ENCODE assay signal across 1 cellular context in genomic region chr6:43050981-43051380, GRCh38.
TF ChIP-seq lines count a peak whose summit lies in the region.

No MANE protein-coding gene starts in this region.

TF ChIP-seq in IMR-90, 13 proteins besides CTCF, POLR2A, EP300 and RAD21:
- TF ChIP-seq MXI1 (IDR thresholded peaks at IDR 0.05; ENCODE audit: borderline replicate concordance, low read depth, low read length) = no peak
- no peak for TF ChIP-seq NFE2L2 (IDR thresholded peaks at IDR 0.05; ENCODE audit: low read depth, low read length)
- no peak for TF ChIP-seq BHLHE40 (IDR thresholded peaks at IDR 0.05; ENCODE audit: low read depth, low read length)
- TF ChIP-seq RCOR1 (IDR thresholded peaks at IDR 0.05; ENCODE audit: insufficient replicate concordance, low read length) = no peak
- no peak for TF ChIP-seq MAFK (IDR thresholded peaks at IDR 0.05; ENCODE audit: low read depth, low read length)
- TF ChIP-seq CHD1 (IDR thresholded peaks at IDR 0.05; ENCODE audit: low read depth, low read length) = no peak
- TF ChIP-seq SMC3 (IDR thresholded peaks at IDR 0.05; ENCODE audit: low read depth, low read length) = no peak
- TF ChIP-seq, protein P1, sequence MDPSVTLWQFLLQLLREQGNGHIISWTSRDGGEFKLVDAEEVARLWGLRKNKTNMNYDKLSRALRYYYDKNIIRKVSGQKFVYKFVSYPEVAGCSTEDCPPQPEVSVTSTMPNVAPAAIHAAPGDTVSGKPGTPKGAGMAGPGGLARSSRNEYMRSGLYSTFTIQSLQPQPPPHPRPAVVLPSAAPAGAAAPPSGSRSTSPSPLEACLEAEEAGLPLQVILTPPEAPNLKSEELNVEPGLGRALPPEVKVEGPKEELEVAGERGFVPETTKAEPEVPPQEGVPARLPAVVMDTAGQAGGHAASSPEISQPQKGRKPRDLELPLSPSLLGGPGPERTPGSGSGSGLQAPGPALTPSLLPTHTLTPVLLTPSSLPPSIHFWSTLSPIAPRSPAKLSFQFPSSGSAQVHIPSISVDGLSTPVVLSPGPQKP (IDR thresholded peaks at IDR 0.05; ENCODE audit: borderline replicate concordance, low read depth, low read length) = no peak
- TF ChIP-seq, protein P2, sequence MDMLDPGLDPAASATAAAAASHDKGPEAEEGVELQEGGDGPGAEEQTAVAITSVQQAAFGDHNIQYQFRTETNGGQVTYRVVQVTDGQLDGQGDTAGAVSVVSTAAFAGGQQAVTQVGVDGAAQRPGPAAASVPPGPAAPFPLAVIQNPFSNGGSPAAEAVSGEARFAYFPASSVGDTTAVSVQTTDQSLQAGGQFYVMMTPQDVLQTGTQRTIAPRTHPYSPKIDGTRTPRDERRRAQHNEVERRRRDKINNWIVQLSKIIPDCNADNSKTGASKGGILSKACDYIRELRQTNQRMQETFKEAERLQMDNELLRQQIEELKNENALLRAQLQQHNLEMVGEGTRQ (IDR thresholded peaks at IDR 0.05; ENCODE audit: low read depth, low read length) = no peak
- TF ChIP-seq RFX5 (IDR thresholded peaks at IDR 0.05; ENCODE audit: low read depth, low read length) = no peak
- TF ChIP-seq FOS (IDR thresholded peaks at IDR 0.05; ENCODE audit: low read depth, low read length) = no peak
